ENCODE assay signal across 8 cellular contexts in genomic region chr6:56764081-56764566, GRCh38.
A peak's percentile ranks its signal among the peaks of the same experiment; 100 is the strongest.
DNase-seq lines count a peak whose midpoint lies in the region; ATAC-seq and TF ChIP-seq lines count a peak whose summit lies in the region.

No MANE protein-coding gene starts in this region.

- H3K79me1 ChIP-seq in mesendoderm (ENCODE audit: low read length): peaks cover 6% of the 10 kb centered on the region

- no CpG with 5 or more reads among the region's 3 CpGs for WGBS in mesendoderm (ENCODE audit: extremely low coverage, insufficient coverage, low lambda C conversion rate)

- no peak overlapping the region for H3K23ac ChIP-seq in mesendoderm (ENCODE audit: low read length)

- peaks cover 16% of the 10 kb centered on the region for H3K79me2 ChIP-seq in mesendoderm (ENCODE audit: control insufficient read depth, insufficient read depth, low read length)

- no peaks in the 10 kb centered on the region for H3K9me3 Mint-ChIP-seq in chondrocyte (ENCODE audit: low read depth)

- peaks cover 50% of the 10 kb centered on the region for H3K4me1 Mint-ChIP-seq in chondrocyte (ENCODE audit: low read depth)

- H3K9ac ChIP-seq in mesendoderm (ENCODE audit: low read length): no peak overlapping the region

- H3K27ac ChIP-seq in mesendoderm (ENCODE audit: low read depth, low read length) (no peak overlapping the region), vagina (no peak overlapping the region)

- no peak overlapping the region for H3K4me3 Mint-ChIP-seq in chondrocyte (ENCODE audit: unreplicated experiment)

- H3K9me3 ChIP-seq in vagina: no peaks in the 10 kb centered on the region

- H3K36me3 ChIP-seq in mesendoderm (ENCODE audit: control insufficient read depth, insufficient read depth, low read length): no peaks in the 10 kb centered on the region
- no peaks in the 10 kb centered on the region for H3K36me3 ChIP-seq in vagina

- H3K4ac ChIP-seq in mesendoderm (ENCODE audit: low read depth, low read length): no peak overlapping the region

- no peaks in the 10 kb centered on the region for H3K36me3 Mint-ChIP-seq in chondrocyte (ENCODE audit: low read depth)

- H3K4me2 ChIP-seq in mesendoderm (ENCODE audit: low read length): no peak overlapping the region

- no peak overlapping the region for H2BK15ac ChIP-seq in mesendoderm (replicated peaks; ENCODE audit: low read depth)

- H3K27me3 ChIP-seq in mesendoderm (ENCODE audit: insufficient read depth, low read length, poor library complexity) (no peaks in the 10 kb centered on the region), vagina (no peaks in the 10 kb centered on the region)

- DNase-seq in Right ventricle myocardium inferior (ENCODE audit: missing footprints): no peak
- DNase-seq in cardiac septum (ENCODE audit: low spot score): no peak
- peak; percentile 52 for DNase-seq in NB4 (ENCODE audit: low read depth)
- no peak for DNase-seq in chondrocyte (ENCODE audit: low spot score)
- peak; percentile 82 for DNase-seq in mesendoderm
- no peak for DNase-seq in vagina (ENCODE audit: extremely low spot score in 2 of 2)
- no peak for DNase-seq in activated T-cell treated with anti-CD3 and anti-CD28 coated beads, Interleukin-2, amount 50 U/mL, for 48 hours

- H2AK5ac ChIP-seq in mesendoderm (ENCODE audit: low read length): no peak overlapping the region

- H3K4me3 ChIP-seq in NB4 (ENCODE audit: low read depth, low read length): no peak overlapping the region
- no peak overlapping the region for H3K4me3 ChIP-seq in mesendoderm (ENCODE audit: low read length)
- no peak overlapping the region for H3K4me3 ChIP-seq in vagina

- no peak overlapping the region for H4K8ac ChIP-seq in mesendoderm (ENCODE audit: low read depth, low read length)

- no peak overlapping the region for H2BK5ac ChIP-seq in mesendoderm (ENCODE audit: low read length)

- no peak for TF ChIP-seq POLR2A in NB4 (IDR thresholded peaks at IDR 0.05; ENCODE audit: extremely low read depth, insufficient read length)
- TF ChIP-seq POLR2A in vagina (IDR thresholded peaks at IDR 0.05): no peak

- peak overlapping the region; percentile 66 for H3K27ac Mint-ChIP-seq in chondrocyte (ENCODE audit: unreplicated experiment)

- no peak overlapping the region for H3K56ac ChIP-seq in mesendoderm (ENCODE audit: low read length)

- H4K5ac ChIP-seq in mesendoderm (ENCODE audit: low read length): no peak overlapping the region

- TF ChIP-seq CTCF in NB4 (IDR thresholded peaks at IDR 0.05; ENCODE audit: low read depth, low read length) (peak; percentile 53), chondrocyte (IDR thresholded peaks at IDR 0.05) (peak; percentile 70), vagina (IDR thresholded peaks at IDR 0.05) (no peak)

- no peaks in the 10 kb centered on the region for H3K4me1 ChIP-seq in mesendoderm (ENCODE audit: control insufficient read depth, low read depth, low read length)
- peaks cover 35% of the 10 kb centered on the region for H3K4me1 ChIP-seq in vagina

- intact Hi-C loops in Right ventricle myocardium inferior (cut with DNase I): no loop called here
- intact Hi-C loops in cardiac septum (cut with DNase I): no loop called here
- intact Hi-C loops in vagina (cut with DNase I): no loop called here

- ATAC-seq in Right ventricle myocardium inferior: peak; percentile 35
- ATAC-seq in HG02623 (IDR thresholded peaks at IDR 0.05; ENCODE audit: unreplicated experiment): peak; percentile 36

- H3K18ac ChIP-seq in mesendoderm (ENCODE audit: low read length): no peak overlapping the region

- H2BK120ac ChIP-seq in mesendoderm (ENCODE audit: low read depth, low read length): no peak overlapping the region

- H3K27me3 Mint-ChIP-seq in chondrocyte (ENCODE audit: low read depth): no peaks in the 10 kb centered on the region

Comparison
In these comparisons a context has a peak if more than half of its experiments do, and no peak if none do; other contexts are left out.
1. DNase-seq: peak in NB4 (single experiment) and mesendoderm (single experiment); none in Right ventricle myocardium inferior (single experiment), cardiac septum (single experiment), chondrocyte (single experiment), vagina (0 of 2) and activated T-cell treated with anti-CD3 and anti-CD28 coated beads, Interleukin-2, amount 50 U/mL, for 48 hours (0 of 2).
2. CTCF ChIP-seq: peak in NB4 (single experiment) and chondrocyte (single experiment); none in vagina (0 of 3).